ENCODE assay signal across 24 cellular contexts in the genomic region with DNA sequence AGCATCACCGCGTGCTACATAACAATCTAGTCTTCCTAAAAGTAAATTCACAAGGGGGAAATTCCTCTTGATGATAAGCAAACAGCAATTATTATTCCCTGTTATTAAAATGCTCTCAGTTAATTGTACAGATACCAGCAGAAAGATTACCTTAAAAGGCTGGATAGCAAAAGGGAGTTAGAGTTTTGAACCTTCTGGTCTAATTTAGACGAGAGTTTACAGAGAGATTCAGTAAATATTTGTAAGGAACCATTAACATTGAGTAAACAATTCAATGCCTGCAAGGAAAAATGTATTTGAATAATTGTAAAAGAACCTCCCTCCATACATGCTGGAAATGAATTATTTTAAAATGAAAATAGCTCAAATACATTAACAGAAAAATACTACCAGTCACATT.
DNase-seq lines count a peak whose midpoint lies in the region; ATAC-seq, FAIRE-seq and TF ChIP-seq lines count a peak whose summit lies in the region.
"Had no signal": no experiment of that assay in that cellular context is flagged by ENCODE, and none has a peak within 500 bp of the region (broad histone marks: within the 10 kb centered on the region; RNA-seq: fewer than 3 reads in every experiment).

No MANE protein-coding gene starts in this region.

- WGBS in A549 (ENCODE audit: missing lambda C conversion rate): 57% methylated on average over 3 of the region's 3 CpGs
- no CpG with 5 or more reads among the region's 3 CpGs for WGBS in IMR-90 (ENCODE audit: extremely low coverage in 2 of 2, insufficient read length in 1 of 2), 2 experiments
- WGBS in mesodermal cell (ENCODE audit: insufficient coverage in 2 of 2), 2 experiments: no CpG with 5 or more reads among the region's 3 CpGs

- H3K9me3 ChIP-seq in A549: no peaks in the 10 kb centered on the region
- no peaks in the 10 kb centered on the region for H3K9me3 ChIP-seq in IMR-90 (ENCODE audit: control insufficient read depth, insufficient read depth, low read length)
- H3K9me3 ChIP-seq in SJCRH30 (replicated peaks): no peaks in the 10 kb centered on the region
- H3K9me3 ChIP-seq in mesodermal cell (ENCODE audit: control insufficient read depth, low read length): no peaks in the 10 kb centered on the region
- H3K9me3 ChIP-seq: pancreas, Peyer's patch, SJSA1 had no signal

- no peak overlapping the region for H3K4me3 Mint-ChIP-seq in natural killer cell treated with Interleukin-12 subunit alpha and Interleukin-12 subunit beta and Interleukin-15 and Interleukin-18, amount 100 ng/mL, for 72 hours
- H3K4me3 Mint-ChIP-seq: activated T-cell treated with anti-CD3 and anti-CD28 coated beads, Interleukin-2, amount 50 U/mL, for 24 hours; stimulated activated naive CD8-positive, alpha-beta T cell treated with anti-CD3 and anti-CD28 coated beads, Interleukin-15, Interleukin-2, amounts not matched to agents 100 ng/mL and 50 ng/mL, for 24 hours had no signal

- in situ Hi-C loops in IMR-90 (cut with MboI; ENCODE audit: low sequenced_read_pairs): no loop called here

- H3K9me1 ChIP-seq in IMR-90 (ENCODE audit: insufficient read depth, low read length): 0 out of 2 replicates have a peak, but pooled peaks cover 5% of the 10 kb centered on the region

- DNase-seq in A549 (ENCODE audit: low read depth in 1 of 2, low spot score in 1 of 2) (no peak), IMR-90 (no peak), SJCRH30 (peak in 1 of 2 experiments; percentile 21), NCI-H226 (no peak)
- DNase-seq in natural killer cell treated with Interleukin-12 subunit alpha and Interleukin-12 subunit beta and Interleukin-15 and Interleukin-18, amount 100 ng/mL, for 72 hours (ENCODE audit: low spot score): no peak
- DNase-seq: activated CD4-positive, alpha-beta T cell treated with anti-CD3 and anti-CD28 coated beads for 4 hours; activated gamma-delta T cell treated with Interleukin-2 at 50 U/mL for 16 hours; activated T-cell treated with anti-CD3 and anti-CD28 coated beads, Interleukin-2, amount 50 U/mL, for 24 hours; C1 segment of cervical spinal cord; cerebellar nuclear complex; dorsolateral prefrontal cortex; head of caudate nucleus; NCI-H187; NK-92 treated with Interleukin-12 subunit alpha and Interleukin-12 subunit beta, amount 100 ng/mL, for 24 hours; pancreas; Peyer's patch; T-helper 1 cell had no signal

- H3K14ac ChIP-seq in IMR-90 (replicated peaks; ENCODE audit: low read depth, low read length): no peak overlapping the region

- no peak overlapping the region for H2BK15ac ChIP-seq in IMR-90 (ENCODE audit: low read depth, low read length)

- H3K36me3 ChIP-seq in IMR-90 (ENCODE audit: control insufficient read depth, insufficient read depth, low read length) (no peaks in the 10 kb centered on the region), SJCRH30 (no peaks in the 10 kb centered on the region), mesodermal cell (ENCODE audit: control insufficient read depth, insufficient read depth, low read length) (no peaks in the 10 kb centered on the region)
- H3K36me3 ChIP-seq: pancreas, Peyer's patch, SJSA1 had no signal

- no peak overlapping the region for H3K27ac Mint-ChIP-seq in natural killer cell treated with Interleukin-12 subunit alpha and Interleukin-12 subunit beta and Interleukin-15 and Interleukin-18, amount 100 ng/mL, for 72 hours
- H3K27ac Mint-ChIP-seq: activated T-cell treated with anti-CD3 and anti-CD28 coated beads, Interleukin-2, amount 50 U/mL, for 24 hours; stimulated activated naive CD8-positive, alpha-beta T cell treated with anti-CD3 and anti-CD28 coated beads, Interleukin-15, Interleukin-2, amounts not matched to agents 100 ng/mL and 50 ng/mL, for 24 hours had no signal

- FAIRE-seq in A549 (lab: Jason Lieb, UNC): no peak
- FAIRE-seq: pancreas had no signal

- CTCF ChIA-PET in A549 (lab: Yijun Ruan, JAX) (interaction anchor here (1.0 kb wide), 1 partner anchor 142 kb away, joined by 5 read pairs; the partner anchor contains the start of gene ENC1), IMR-90 (lab: Yijun Ruan, JAX) (interaction anchor here (0.6 to 1.1 kb wide), 3 partner anchors 11 to 15 kb away, joined by 3 to 6 read pairs (median 3); no protein-coding TSS in a partner anchor)

- H2AFZ ChIP-seq in IMR-90 (replicated peaks; ENCODE audit: low read length, poor library complexity): no peak overlapping the region

- intact Hi-C loops in IMR-90 (cut with micrococcal nuclease): loop anchor here (10.0 kb wide), 1 partner anchor 136 kb away; no protein-coding TSS in a partner anchor

- H3K4me1 ChIP-seq in A549 (peaks cover 16% of the 10 kb centered on the region), IMR-90 (ENCODE audit: control insufficient read depth, insufficient read depth, low read length) (no peaks in the 10 kb centered on the region; the same call in 1 of the 2 replicates), SJCRH30 (peaks cover 27% of the 10 kb centered on the region), mesodermal cell (ENCODE audit: control insufficient read depth, insufficient read depth, low read length, poor library complexity, severe bottlenecking) (peaks cover 31% of the 10 kb centered on the region)
- H3K4me1 ChIP-seq: SJSA1 had no signal

- no peak overlapping the region for H3K9ac ChIP-seq in IMR-90 (ENCODE audit: low read depth, low read length)
- H3K9ac ChIP-seq: KMS-11 had no signal

- H3K9me3 Mint-ChIP-seq in natural killer cell treated with Interleukin-12 subunit alpha and Interleukin-12 subunit beta and Interleukin-15 and Interleukin-18, amount 100 ng/mL, for 72 hours: no peaks in the 10 kb centered on the region
- H3K9me3 Mint-ChIP-seq: activated T-cell treated with anti-CD3 and anti-CD28 coated beads, Interleukin-2, amount 50 U/mL, for 24 hours; stimulated activated naive CD8-positive, alpha-beta T cell treated with anti-CD3 and anti-CD28 coated beads, Interleukin-15, Interleukin-2, amounts not matched to agents 100 ng/mL and 50 ng/mL, for 24 hours had no signal

- no peak overlapping the region for H2AK5ac ChIP-seq in IMR-90 (ENCODE audit: low read depth, low read length)

- no peak overlapping the region for H3K27ac ChIP-seq in A549
- H3K27ac ChIP-seq in IMR-90 (ENCODE audit: insufficient read depth, low read length): no peak overlapping the region
- peak overlapping the region; percentile 70 for H3K27ac ChIP-seq in SJCRH30
- H3K27ac ChIP-seq in mesodermal cell (ENCODE audit: low read depth, low read length, severe bottlenecking): peak overlapping the region; percentile 83
- H3K27ac ChIP-seq: KMS-11, pancreas, Peyer's patch, SJSA1 had no signal

- no peak overlapping the region for H4K91ac ChIP-seq in IMR-90 (ENCODE audit: insufficient read depth, low read depth, low read length)

- POLR2A ChIA-PET in A549 (lab: Yijun Ruan, JAX) (no interaction called here), IMR-90 (lab: Charles Lee; ENCODE audit: unreplicated experiment) (no interaction called here)

- H3K56ac ChIP-seq in IMR-90 (ENCODE audit: extremely low read depth, insufficient read depth, low read length): no peak overlapping the region

- ATAC-seq in A549: no peak
- ATAC-seq in IMR-90 (ENCODE audit: low read depth): peak; percentile 48
- no peak for ATAC-seq in GM21515 (IDR thresholded peaks at IDR 0.05; ENCODE audit: unreplicated experiment)
- no peak for ATAC-seq in HG03469 (IDR thresholded peaks at IDR 0.05; ENCODE audit: unreplicated experiment)
- no peak for ATAC-seq in natural killer cell treated with Interleukin-12 subunit alpha and Interleukin-12 subunit beta and Interleukin-15 and Interleukin-18, amount 100 ng/mL, for 72 hours
- ATAC-seq: sciatic nerve had no signal

- no TSS peak for BruUV-seq in IMR-90 (replicated peaks; lab: Mats Ljungman, UMichigan)

- H4K8ac ChIP-seq in IMR-90 (ENCODE audit: low read depth in 2 of 2, low read length in 2 of 2): no peak overlapping the region

- no peaks in the 10 kb centered on the region for H4K20me1 ChIP-seq in IMR-90 (ENCODE audit: insufficient read depth, low read length)

- no peak overlapping the region for H3K18ac ChIP-seq in IMR-90 (ENCODE audit: low read depth, low read length)

- no peak overlapping the region for H2AK9ac ChIP-seq in IMR-90 (replicated peaks; ENCODE audit: low read depth, low read length, poor library complexity)

- H3K4ac ChIP-seq in IMR-90 (ENCODE audit: low read depth, low read length): no peak overlapping the region

- TF ChIP-seq CTCF in A549 (IDR thresholded peaks at IDR 0.05) (no peak), IMR-90 (conservative IDR thresholded peaks at IDR 0.05; ENCODE audit: low read depth, low read length) (no peak)

- no peaks in the 10 kb centered on the region for H3K27me3 ChIP-seq in IMR-90 (ENCODE audit: control insufficient read depth, insufficient read depth, low read length)
- no peaks in the 10 kb centered on the region for H3K27me3 ChIP-seq in SJCRH30
- H3K27me3 ChIP-seq: dorsolateral prefrontal cortex, pancreas, Peyer's patch, SJSA1 had no signal

- H3K4me1 Mint-ChIP-seq in natural killer cell treated with Interleukin-12 subunit alpha and Interleukin-12 subunit beta and Interleukin-15 and Interleukin-18, amount 100 ng/mL, for 72 hours (ENCODE audit: low read depth in 2 of 2): peaks cover 2% of the 10 kb centered on the region in 2 donors

- dilution Hi-C loops in IMR-90 (cut with HindIII; ENCODE audit: low sequenced_read_pairs, unreplicated experiment): no loop called here

- no peak overlapping the region for H2BK5ac ChIP-seq in IMR-90 (ENCODE audit: low read depth, low read length, poor library complexity, severe bottlenecking)

- H3K36me3 Mint-ChIP-seq in natural killer cell treated with Interleukin-12 subunit alpha and Interleukin-12 subunit beta and Interleukin-15 and Interleukin-18, amount 100 ng/mL, for 72 hours: no peaks in the 10 kb centered on the region

- no peak overlapping the region for H2BK20ac ChIP-seq in IMR-90 (ENCODE audit: low read depth, low read length)

- H3K79me1 ChIP-seq in IMR-90 (ENCODE audit: low read depth in 1 of 2, low read length in 2 of 2): no peaks in the 10 kb centered on the region

- TF ChIP-seq POLR2A in A549 (IDR thresholded peaks at IDR 0.05; ENCODE audit: low read length): no peak
- TF ChIP-seq POLR2A in IMR-90 (IDR thresholded peaks at IDR 0.05; ENCODE audit: low read depth, low read length): no peak

- TF ChIP-seq EP300 in A549 (IDR thresholded peaks at IDR 0.05): no peak

- H3K4me2 ChIP-seq in A549 (peak overlapping the region; percentile 31), IMR-90 (ENCODE audit: low read depth, low read length) (no peak overlapping the region; the same call in 1 of the 2 replicates)
- H3K4me2 ChIP-seq: KMS-11 had no signal

- no peak for TF ChIP-seq RAD21 in A549 (conservative IDR thresholded peaks at IDR 0.05 in 1 of 2, IDR thresholded peaks at IDR 0.05 in 1 of 2)
- no peak for TF ChIP-seq RAD21 in IMR-90 (IDR thresholded peaks at IDR 0.05; ENCODE audit: low read length)

- H3K4me3 ChIP-seq in A549: no peak overlapping the region
- H3K4me3 ChIP-seq in IMR-90 (ENCODE audit: insufficient read depth, low read depth, low read length): no peak overlapping the region
- peak overlapping the region; percentile 30 for H3K4me3 ChIP-seq in SJCRH30
- no peak overlapping the region for H3K4me3 ChIP-seq in mesodermal cell (ENCODE audit: extremely low read depth, insufficient read depth, low read length, poor library complexity, severe bottlenecking)
- H3K4me3 ChIP-seq: dorsolateral prefrontal cortex, pancreas, Peyer's patch, SJSA1 had no signal

- peaks cover 3 to 4% of the 10 kb centered on the region in 2 donors for H3K27me3 Mint-ChIP-seq in natural killer cell treated with Interleukin-12 subunit alpha and Interleukin-12 subunit beta and Interleukin-15 and Interleukin-18, amount 100 ng/mL, for 72 hours

- H2BK120ac ChIP-seq in IMR-90 (ENCODE audit: low read depth, low read length): no peak overlapping the region

- H4K5ac ChIP-seq in IMR-90 (ENCODE audit: low read depth, low read length): no peak overlapping the region

- H3K23ac ChIP-seq in IMR-90 (ENCODE audit: low read depth, low read length): no peak overlapping the region

Comparison
In these comparisons a context has a peak if more than half of its experiments do, and no peak if none do; other contexts are left out.
1. H3K27ac ChIP-seq: peak in SJCRH30 (single experiment) and mesodermal cell (single experiment); none in A549 (0 of 2) and IMR-90 (single experiment).